ENCODE assay signal across 1 cellular context in the genomic region with DNA sequence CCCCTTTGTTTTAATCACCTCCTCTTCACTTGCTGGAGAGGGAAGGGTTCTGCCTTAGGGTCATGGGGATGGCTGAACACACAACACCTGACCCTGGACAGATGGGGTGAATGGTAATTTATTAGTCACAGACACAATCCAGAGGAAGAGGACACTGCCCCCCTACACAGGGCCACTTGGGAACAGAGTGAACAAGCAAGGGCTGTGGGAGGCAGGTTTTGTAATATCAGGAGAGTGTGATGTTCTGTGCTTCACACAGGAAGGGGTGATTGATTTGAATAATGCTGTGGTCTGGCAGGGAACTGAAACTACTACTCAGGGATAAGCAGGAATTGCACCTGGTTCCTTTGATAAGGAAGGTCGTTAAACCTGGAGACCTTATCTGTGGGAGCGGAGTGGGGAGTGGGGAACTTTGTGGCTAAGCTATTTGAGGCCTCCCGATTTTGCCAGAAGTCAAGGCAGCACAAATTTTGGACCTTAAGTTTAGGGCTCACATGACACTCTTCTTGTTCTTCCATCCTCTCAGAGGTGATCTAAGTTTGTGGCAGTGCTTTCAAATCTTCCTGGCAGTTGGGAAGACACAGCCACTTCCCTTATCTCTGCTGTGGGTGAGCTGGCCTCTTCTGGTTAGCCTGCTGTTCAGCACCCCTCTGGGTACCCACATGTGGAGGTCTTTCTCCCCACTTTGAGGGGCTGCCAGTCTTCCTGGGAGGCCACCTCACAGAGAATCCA.
TF ChIP-seq lines count a peak whose summit lies in the region.

No MANE protein-coding gene starts in this region.

TF ChIP-seq in GM12878, 131 proteins besides CTCF, POLR2A, EP300 and RAD21 (continued from another document and continues in another):
- TF ChIP-seq, protein P1, sequence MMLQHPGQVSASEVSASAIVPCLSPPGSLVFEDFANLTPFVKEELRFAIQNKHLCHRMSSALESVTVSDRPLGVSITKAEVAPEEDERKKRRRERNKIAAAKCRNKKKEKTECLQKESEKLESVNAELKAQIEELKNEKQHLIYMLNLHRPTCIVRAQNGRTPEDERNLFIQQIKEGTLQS (IDR thresholded peaks at IDR 0.05; ENCODE audit: borderline replicate concordance, extremely low read depth, low read depth, low read length): no peak
- TF ChIP-seq, protein P2, sequence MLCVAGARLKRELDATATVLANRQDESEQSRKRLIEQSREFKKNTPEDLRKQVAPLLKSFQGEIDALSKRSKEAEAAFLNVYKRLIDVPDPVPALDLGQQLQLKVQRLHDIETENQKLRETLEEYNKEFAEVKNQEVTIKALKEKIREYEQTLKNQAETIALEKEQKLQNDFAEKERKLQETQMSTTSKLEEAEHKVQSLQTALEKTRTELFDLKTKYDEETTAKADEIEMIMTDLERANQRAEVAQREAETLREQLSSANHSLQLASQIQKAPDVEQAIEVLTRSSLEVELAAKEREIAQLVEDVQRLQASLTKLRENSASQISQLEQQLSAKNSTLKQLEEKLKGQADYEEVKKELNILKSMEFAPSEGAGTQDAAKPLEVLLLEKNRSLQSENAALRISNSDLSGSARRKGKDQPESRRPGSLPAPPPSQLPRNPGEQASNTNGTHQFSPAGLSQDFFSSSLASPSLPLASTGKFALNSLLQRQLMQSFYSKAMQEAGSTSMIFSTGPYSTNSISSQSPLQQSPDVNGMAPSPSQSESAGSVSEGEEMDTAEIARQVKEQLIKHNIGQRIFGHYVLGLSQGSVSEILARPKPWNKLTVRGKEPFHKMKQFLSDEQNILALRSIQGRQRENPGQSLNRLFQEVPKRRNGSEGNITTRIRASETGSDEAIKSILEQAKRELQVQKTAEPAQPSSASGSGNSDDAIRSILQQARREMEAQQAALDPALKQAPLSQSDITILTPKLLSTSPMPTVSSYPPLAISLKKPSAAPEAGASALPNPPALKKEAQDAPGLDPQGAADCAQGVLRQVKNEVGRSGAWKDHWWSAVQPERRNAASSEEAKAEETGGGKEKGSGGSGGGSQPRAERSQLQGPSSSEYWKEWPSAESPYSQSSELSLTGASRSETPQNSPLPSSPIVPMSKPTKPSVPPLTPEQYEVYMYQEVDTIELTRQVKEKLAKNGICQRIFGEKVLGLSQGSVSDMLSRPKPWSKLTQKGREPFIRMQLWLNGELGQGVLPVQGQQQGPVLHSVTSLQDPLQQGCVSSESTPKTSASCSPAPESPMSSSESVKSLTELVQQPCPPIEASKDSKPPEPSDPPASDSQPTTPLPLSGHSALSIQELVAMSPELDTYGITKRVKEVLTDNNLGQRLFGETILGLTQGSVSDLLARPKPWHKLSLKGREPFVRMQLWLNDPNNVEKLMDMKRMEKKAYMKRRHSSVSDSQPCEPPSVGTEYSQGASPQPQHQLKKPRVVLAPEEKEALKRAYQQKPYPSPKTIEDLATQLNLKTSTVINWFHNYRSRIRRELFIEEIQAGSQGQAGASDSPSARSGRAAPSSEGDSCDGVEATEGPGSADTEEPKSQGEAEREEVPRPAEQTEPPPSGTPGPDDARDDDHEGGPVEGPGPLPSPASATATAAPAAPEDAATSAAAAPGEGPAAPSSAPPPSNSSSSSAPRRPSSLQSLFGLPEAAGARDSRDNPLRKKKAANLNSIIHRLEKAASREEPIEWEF (IDR thresholded peaks at IDR 0.05; ENCODE audit: insufficient replicate concordance, low read depth, low read length): no peak
- TF ChIP-seq RELA (IDR thresholded peaks at IDR 0.05; ENCODE audit: borderline replicate concordance, partially characterized antibody) (no peak), POU2F2 (IDR thresholded peaks at IDR 0.05; ENCODE audit: borderline replicate concordance, low read depth, low read length) (no peak), HCFC1 (IDR thresholded peaks at IDR 0.05; ENCODE audit: low read length) (no peak), RUNX3 (IDR thresholded peaks at IDR 0.05; ENCODE audit: low read length) (peak; percentile 79), YBX1 (IDR thresholded peaks at IDR 0.05) (no peak), PAX8 (IDR thresholded peaks at IDR 0.05) (no peak), DPF2 (IDR thresholded peaks at IDR 0.05) (no peak), SMARCA5 (IDR thresholded peaks at IDR 0.05) (no peak), TCF12 (IDR thresholded peaks at IDR 0.05; ENCODE audit: low read depth, low read length) (0 out of 2 replicates have a peak, but pooled peaks have one; percentile 6), ZNF24 (IDR thresholded peaks at IDR 0.05) (no peak), ETV6 (conservative IDR thresholded peaks at IDR 0.05 in 1 of 2, IDR thresholded peaks at IDR 0.05 in 1 of 2; ENCODE audit: borderline replicate concordance in 1 of 2, low read depth in 1 of 2) (no peak), ZBED1 (IDR thresholded peaks at IDR 0.05; ENCODE audit: borderline replicate concordance) (no peak), NFIC (IDR thresholded peaks at IDR 0.05; ENCODE audit: low read depth, low read length) (peak; percentile 30; the same call in 1 of the 2 replicates), CHD2 (IDR thresholded peaks at IDR 0.05; ENCODE audit: borderline replicate concordance, low read depth, low read length) (no peak), CBFB (IDR thresholded peaks at IDR 0.05; ENCODE audit: low read depth) (no peak), SMAD5 (IDR thresholded peaks at IDR 0.05; ENCODE audit: low read depth) (no peak), ZNF207 (IDR thresholded peaks at IDR 0.05; ENCODE audit: borderline replicate concordance) (no peak), STAT1 (conservative IDR thresholded peaks at IDR 0.05) (no peak), NR2F1 (conservative IDR thresholded peaks at IDR 0.05) (no peak), MEF2B (IDR thresholded peaks at IDR 0.05; ENCODE audit: partially characterized antibody, poor library complexity, severe bottlenecking) (no peak), RBBP5 (conservative IDR thresholded peaks at IDR 0.05) (no peak), TCF3 (IDR thresholded peaks at IDR 0.05; ENCODE audit: borderline replicate concordance, insufficient read depth, low read depth, low read length) (0 out of 2 replicates have a peak, but pooled peaks have one; percentile 24), ZNF217 (IDR thresholded peaks at IDR 0.05) (no peak), EED (IDR thresholded peaks at IDR 0.05; ENCODE audit: low read depth) (peak; percentile 80), YY1 (IDR thresholded peaks at IDR 0.05; ENCODE audit: low read depth, low read length) (no peak), BHLHE40 (IDR thresholded peaks at IDR 0.05; ENCODE audit: borderline replicate concordance in 1 of 2, low read depth in 2 of 2, low read length in 1 of 2) (no peak), CREB1 (IDR thresholded peaks at IDR 0.05; ENCODE audit: low read depth) (no peak), MYB (IDR thresholded peaks at IDR 0.05; ENCODE audit: borderline replicate concordance, low read depth, low read length) (no peak), CBX5 (IDR thresholded peaks at IDR 0.05; ENCODE audit: low read depth) (no peak)
- TF ChIP-seq, protein P3, sequence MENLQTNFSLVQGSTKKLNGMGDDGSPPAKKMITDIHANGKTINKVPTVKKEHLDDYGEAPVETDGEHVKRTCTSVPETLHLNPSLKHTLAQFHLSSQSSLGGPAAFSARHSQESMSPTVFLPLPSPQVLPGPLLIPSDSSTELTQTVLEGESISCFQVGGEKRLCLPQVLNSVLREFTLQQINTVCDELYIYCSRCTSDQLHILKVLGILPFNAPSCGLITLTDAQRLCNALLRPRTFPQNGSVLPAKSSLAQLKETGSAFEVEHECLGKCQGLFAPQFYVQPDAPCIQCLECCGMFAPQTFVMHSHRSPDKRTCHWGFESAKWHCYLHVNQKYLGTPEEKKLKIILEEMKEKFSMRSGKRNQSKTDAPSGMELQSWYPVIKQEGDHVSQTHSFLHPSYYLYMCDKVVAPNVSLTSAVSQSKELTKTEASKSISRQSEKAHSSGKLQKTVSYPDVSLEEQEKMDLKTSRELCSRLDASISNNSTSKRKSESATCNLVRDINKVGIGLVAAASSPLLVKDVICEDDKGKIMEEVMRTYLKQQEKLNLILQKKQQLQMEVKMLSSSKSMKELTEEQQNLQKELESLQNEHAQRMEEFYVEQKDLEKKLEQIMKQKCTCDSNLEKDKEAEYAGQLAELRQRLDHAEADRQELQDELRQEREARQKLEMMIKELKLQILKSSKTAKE (IDR thresholded peaks at IDR 0.05; ENCODE audit: low read depth, poor library complexity, severe bottlenecking): no peak
- TF ChIP-seq, protein P4, sequence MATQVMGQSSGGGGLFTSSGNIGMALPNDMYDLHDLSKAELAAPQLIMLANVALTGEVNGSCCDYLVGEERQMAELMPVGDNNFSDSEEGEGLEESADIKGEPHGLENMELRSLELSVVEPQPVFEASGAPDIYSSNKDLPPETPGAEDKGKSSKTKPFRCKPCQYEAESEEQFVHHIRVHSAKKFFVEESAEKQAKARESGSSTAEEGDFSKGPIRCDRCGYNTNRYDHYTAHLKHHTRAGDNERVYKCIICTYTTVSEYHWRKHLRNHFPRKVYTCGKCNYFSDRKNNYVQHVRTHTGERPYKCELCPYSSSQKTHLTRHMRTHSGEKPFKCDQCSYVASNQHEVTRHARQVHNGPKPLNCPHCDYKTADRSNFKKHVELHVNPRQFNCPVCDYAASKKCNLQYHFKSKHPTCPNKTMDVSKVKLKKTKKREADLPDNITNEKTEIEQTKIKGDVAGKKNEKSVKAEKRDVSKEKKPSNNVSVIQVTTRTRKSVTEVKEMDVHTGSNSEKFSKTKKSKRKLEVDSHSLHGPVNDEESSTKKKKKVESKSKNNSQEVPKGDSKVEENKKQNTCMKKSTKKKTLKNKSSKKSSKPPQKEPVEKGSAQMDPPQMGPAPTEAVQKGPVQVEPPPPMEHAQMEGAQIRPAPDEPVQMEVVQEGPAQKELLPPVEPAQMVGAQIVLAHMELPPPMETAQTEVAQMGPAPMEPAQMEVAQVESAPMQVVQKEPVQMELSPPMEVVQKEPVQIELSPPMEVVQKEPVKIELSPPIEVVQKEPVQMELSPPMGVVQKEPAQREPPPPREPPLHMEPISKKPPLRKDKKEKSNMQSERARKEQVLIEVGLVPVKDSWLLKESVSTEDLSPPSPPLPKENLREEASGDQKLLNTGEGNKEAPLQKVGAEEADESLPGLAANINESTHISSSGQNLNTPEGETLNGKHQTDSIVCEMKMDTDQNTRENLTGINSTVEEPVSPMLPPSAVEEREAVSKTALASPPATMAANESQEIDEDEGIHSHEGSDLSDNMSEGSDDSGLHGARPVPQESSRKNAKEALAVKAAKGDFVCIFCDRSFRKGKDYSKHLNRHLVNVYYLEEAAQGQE (IDR thresholded peaks at IDR 0.05; ENCODE audit: low read depth, low read length): no peak
- TF ChIP-seq, protein P5, sequence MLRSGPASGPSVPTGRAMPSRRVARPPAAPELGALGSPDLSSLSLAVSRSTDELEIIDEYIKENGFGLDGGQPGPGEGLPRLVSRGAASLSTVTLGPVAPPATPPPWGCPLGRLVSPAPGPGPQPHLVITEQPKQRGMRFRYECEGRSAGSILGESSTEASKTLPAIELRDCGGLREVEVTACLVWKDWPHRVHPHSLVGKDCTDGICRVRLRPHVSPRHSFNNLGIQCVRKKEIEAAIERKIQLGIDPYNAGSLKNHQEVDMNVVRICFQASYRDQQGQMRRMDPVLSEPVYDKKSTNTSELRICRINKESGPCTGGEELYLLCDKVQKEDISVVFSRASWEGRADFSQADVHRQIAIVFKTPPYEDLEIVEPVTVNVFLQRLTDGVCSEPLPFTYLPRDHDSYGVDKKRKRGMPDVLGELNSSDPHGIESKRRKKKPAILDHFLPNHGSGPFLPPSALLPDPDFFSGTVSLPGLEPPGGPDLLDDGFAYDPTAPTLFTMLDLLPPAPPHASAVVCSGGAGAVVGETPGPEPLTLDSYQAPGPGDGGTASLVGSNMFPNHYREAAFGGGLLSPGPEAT (IDR thresholded peaks at IDR 0.05; ENCODE audit: low read depth): peak; percentile 35; the same call in 1 of the 2 replicates
- TF ChIP-seq, protein P6, sequence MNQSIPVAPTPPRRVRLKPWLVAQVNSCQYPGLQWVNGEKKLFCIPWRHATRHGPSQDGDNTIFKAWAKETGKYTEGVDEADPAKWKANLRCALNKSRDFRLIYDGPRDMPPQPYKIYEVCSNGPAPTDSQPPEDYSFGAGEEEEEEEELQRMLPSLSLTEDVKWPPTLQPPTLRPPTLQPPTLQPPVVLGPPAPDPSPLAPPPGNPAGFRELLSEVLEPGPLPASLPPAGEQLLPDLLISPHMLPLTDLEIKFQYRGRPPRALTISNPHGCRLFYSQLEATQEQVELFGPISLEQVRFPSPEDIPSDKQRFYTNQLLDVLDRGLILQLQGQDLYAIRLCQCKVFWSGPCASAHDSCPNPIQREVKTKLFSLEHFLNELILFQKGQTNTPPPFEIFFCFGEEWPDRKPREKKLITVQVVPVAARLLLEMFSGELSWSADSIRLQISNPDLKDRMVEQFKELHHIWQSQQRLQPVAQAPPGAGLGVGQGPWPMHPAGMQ (IDR thresholded peaks at IDR 0.05; ENCODE audit: borderline replicate concordance): no peak
- TF ChIP-seq, protein P7, sequence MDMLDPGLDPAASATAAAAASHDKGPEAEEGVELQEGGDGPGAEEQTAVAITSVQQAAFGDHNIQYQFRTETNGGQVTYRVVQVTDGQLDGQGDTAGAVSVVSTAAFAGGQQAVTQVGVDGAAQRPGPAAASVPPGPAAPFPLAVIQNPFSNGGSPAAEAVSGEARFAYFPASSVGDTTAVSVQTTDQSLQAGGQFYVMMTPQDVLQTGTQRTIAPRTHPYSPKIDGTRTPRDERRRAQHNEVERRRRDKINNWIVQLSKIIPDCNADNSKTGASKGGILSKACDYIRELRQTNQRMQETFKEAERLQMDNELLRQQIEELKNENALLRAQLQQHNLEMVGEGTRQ (IDR thresholded peaks at IDR 0.05; ENCODE audit: borderline replicate concordance, low read depth, low read length): no peak
- TF ChIP-seq, protein P8, sequence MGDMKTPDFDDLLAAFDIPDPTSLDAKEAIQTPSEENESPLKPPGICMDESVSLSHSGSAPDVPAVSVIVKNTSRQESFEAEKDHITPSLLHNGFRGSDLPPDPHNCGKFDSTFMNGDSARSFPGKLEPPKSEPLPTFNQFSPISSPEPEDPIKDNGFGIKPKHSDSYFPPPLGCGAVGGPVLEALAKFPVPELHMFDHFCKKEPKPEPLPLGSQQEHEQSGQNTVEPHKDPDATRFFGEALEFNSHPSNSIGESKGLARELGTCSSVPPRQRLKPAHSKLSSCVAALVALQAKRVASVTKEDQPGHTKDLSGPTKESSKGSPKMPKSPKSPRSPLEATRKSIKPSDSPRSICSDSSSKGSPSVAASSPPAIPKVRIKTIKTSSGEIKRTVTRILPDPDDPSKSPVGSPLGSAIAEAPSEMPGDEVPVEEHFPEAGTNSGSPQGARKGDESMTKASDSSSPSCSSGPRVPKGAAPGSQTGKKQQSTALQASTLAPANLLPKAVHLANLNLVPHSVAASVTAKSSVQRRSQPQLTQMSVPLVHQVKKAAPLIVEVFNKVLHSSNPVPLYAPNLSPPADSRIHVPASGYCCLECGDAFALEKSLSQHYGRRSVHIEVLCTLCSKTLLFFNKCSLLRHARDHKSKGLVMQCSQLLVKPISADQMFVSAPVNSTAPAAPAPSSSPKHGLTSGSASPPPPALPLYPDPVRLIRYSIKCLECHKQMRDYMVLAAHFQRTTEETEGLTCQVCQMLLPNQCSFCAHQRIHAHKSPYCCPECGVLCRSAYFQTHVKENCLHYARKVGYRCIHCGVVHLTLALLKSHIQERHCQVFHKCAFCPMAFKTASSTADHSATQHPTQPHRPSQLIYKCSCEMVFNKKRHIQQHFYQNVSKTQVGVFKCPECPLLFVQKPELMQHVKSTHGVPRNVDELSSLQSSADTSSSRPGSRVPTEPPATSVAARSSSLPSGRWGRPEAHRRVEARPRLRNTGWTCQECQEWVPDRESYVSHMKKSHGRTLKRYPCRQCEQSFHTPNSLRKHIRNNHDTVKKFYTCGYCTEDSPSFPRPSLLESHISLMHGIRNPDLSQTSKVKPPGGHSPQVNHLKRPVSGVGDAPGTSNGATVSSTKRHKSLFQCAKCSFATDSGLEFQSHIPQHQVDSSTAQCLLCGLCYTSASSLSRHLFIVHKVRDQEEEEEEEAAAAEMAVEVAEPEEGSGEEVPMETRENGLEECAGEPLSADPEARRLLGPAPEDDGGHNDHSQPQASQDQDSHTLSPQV (IDR thresholded peaks at IDR 0.05): no peak
- TF ChIP-seq, protein P9, sequence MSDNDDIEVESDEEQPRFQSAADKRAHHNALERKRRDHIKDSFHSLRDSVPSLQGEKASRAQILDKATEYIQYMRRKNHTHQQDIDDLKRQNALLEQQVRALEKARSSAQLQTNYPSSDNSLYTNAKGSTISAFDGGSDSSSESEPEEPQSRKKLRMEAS (IDR thresholded peaks at IDR 0.05; ENCODE audit: low read depth, low read length): no peak
